8 cellular contexts compared by ENCODE assay signal in genomic region chr12:52327086-52327829, GRCh38.
DNase-seq lines count a peak whose midpoint lies in the region; ATAC-seq and TF ChIP-seq lines count a peak whose summit lies in the region.

No MANE protein-coding gene starts in this region.

- no peak overlapping the region for H3K27ac Mint-ChIP-seq in nephron
- H3K27ac Mint-ChIP-seq in stimulated activated naive CD8-positive, alpha-beta T cell treated with anti-CD3 and anti-CD28 coated beads, Interleukin-15, amount 100 ng/mL, for 72 hours, result no peak overlapping the region

- DNase-seq in DMS153 (lab: John Stamatoyannopoulos, UW), result peak; percentile 79
- DNase-seq in KBM-7, result peak; percentile 79
- DNase-seq in OCI-M1 (lab: John Stamatoyannopoulos, UW), result peak; percentile 85
- peak; percentile 65 for DNase-seq in activated T-cell treated with anti-CD3 and anti-CD28 coated beads for 48 hours (ENCODE audit: low read depth)
- peak; percentile 87 for DNase-seq in fibroblast of gingiva (ENCODE audit: low read depth)
- peak; percentile 67 to 85 for DNase-seq in stimulated activated naive CD8-positive, alpha-beta T cell treated with anti-CD3 and anti-CD28 coated beads, Interleukin-15, amount 100 ng/mL, for 72 hours

- no peaks in the 10 kb centered on the region for H3K4me1 Mint-ChIP-seq in nephron
- peaks cover 16% of the 10 kb centered on the region for H3K4me1 Mint-ChIP-seq in stimulated activated naive CD8-positive, alpha-beta T cell treated with anti-CD3 and anti-CD28 coated beads, Interleukin-15, amount 100 ng/mL, for 72 hours

- H3K27me3 Mint-ChIP-seq in nephron (ENCODE audit: low read depth), result peaks cover 36% of the 10 kb centered on the region
- peaks cover 36% of the 10 kb centered on the region for H3K27me3 Mint-ChIP-seq in stimulated activated naive CD8-positive, alpha-beta T cell treated with anti-CD3 and anti-CD28 coated beads, Interleukin-15, amount 100 ng/mL, for 72 hours

- ATAC-seq in GM21717 (IDR thresholded peaks at IDR 0.05; ENCODE audit: unreplicated experiment), result peak; percentile 91
- peak; percentile 98 for ATAC-seq in stimulated activated naive CD8-positive, alpha-beta T cell treated with anti-CD3 and anti-CD28 coated beads, Interleukin-15, amount 100 ng/mL, for 72 hours

- in situ Hi-C loops in KBM-7 (cut with MboI; ENCODE audit: low pct_unique_long_range_greater_than_20kb, low sequenced_read_pairs), result no loop called here

- H3K36me3 Mint-ChIP-seq in nephron (ENCODE audit: low read depth), result no peaks in the 10 kb centered on the region

- no peaks in the 10 kb centered on the region for H3K9me3 Mint-ChIP-seq in nephron
- H3K9me3 Mint-ChIP-seq in stimulated activated naive CD8-positive, alpha-beta T cell treated with anti-CD3 and anti-CD28 coated beads, Interleukin-15, amount 100 ng/mL, for 72 hours, result no peaks in the 10 kb centered on the region

- peak; percentile 57 to 69 (median 63) for TF ChIP-seq CTCF in nephron (IDR thresholded peaks at IDR 0.05; ENCODE audit: unreplicated experiment in 3 of 3)

- H3K4me3 Mint-ChIP-seq in nephron, result no peak overlapping the region
- no peak overlapping the region for H3K4me3 Mint-ChIP-seq in stimulated activated naive CD8-positive, alpha-beta T cell treated with anti-CD3 and anti-CD28 coated beads, Interleukin-15, amount 100 ng/mL, for 72 hours

Comparison
In these comparisons a context has a peak if more than half of its experiments do, and no peak if none do; other contexts are left out.
1. Peak in every context shown above with its lines: DNase-seq and ATAC-seq.